8 cellular contexts compared by ENCODE assay signal in the genomic region with DNA sequence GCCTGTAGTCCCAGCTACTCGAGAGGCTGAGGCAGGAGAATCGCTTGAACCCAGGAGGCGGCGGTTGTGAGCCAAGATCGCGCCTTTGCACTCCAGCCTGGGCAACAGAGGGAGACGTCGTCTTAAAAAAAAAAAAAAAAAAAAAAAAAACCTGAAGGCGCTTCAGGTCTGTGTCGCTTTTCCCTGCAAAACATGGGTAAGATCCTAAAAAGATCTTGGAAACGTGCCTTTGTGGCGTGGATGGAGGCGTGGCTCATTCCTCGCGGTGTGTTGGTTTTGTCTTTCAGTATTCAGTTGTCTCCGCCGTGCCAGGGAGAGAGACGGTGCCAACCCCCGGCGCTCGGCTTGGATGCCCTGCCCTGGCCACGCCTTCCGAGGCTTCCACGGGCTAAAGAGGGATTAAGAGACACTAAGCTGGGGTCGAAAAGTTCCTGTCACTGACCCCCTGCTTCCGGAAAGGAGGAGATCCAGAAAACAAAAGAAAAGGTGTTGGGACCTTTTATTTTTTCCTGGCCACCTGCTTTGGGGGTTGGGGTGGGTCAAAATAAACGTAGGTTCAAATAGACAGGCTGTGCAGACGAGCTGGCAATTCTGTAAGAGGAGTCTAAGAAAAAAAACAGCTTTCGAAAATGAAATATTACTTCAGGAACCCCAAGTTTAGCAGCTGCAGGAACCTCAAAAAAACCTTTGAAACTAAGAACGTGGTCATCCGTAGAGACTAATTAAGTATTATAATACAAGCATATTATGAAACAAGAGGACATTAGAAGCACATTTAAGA. TPM values are rescaled to one million over a fixed set of nuclear protein-coding genes. Genes with fewer than 3 reads are reported as not detected.
DNase-seq lines count a peak whose midpoint lies in the region; ATAC-seq and TF ChIP-seq lines count a peak whose summit lies in the region.

No MANE protein-coding gene starts in this region.

- H3K36me3 Mint-ChIP-seq in GM23338 (ENCODE audit: low read depth) (no peaks in the 10 kb centered on the region; the same call in 2 of the 3 replicates), neural crest cell (ENCODE audit: low read depth) (no peaks in the 10 kb centered on the region)

- H3K9me3 Mint-ChIP-seq in GM23338 (no peaks in the 10 kb centered on the region; the same call in 2 of the 3 replicates), neural crest cell (no peaks in the 10 kb centered on the region)

- no peak overlapping the region for H3K9ac ChIP-seq in fibroblast of lung (ENCODE audit: insufficient read depth, low read length)

- H3K9me3 ChIP-seq in fibroblast of lung (ENCODE audit: control insufficient read depth, insufficient read depth, low read depth, low read length): no peaks in the 10 kb centered on the region

- peaks cover 19% of the 10 kb centered on the region for H3K27me3 ChIP-seq in GM23338 (ENCODE audit: insufficient read depth)
- H3K27me3 ChIP-seq in fibroblast of lung (ENCODE audit: control insufficient read depth, insufficient read depth, low read length): no peaks in the 10 kb centered on the region

- H3K4me3 ChIP-seq in GM23338 (peak overlapping the region; percentile 57), fibroblast of lung (replicated peaks in 1 of 4; ENCODE audit: control extremely low read depth in 1 of 4, insufficient read depth in 1 of 4, low read depth in 3 of 4, low read length in 4 of 4) (peak overlapping the region; percentile 58 to 93 (median 74))

- peaks cover 16% of the 10 kb centered on the region for H3K27me3 Mint-ChIP-seq in GM23338 (ENCODE audit: insufficient read depth, low read depth, poor library complexity)
- peaks cover 68% of the 10 kb centered on the region for H3K27me3 Mint-ChIP-seq in neural crest cell (ENCODE audit: low read depth)

- H3K27ac ChIP-seq in GM23338 (ENCODE audit: low read depth) (peak overlapping the region; percentile 40; the same call in 1 of the 2 replicates), fibroblast of lung (ENCODE audit: insufficient read depth, low read length) (no peak overlapping the region)

- H3K27ac Mint-ChIP-seq in GM23338: no peak overlapping the region
- no peak overlapping the region for H3K27ac Mint-ChIP-seq in neural crest cell (ENCODE audit: unreplicated experiment)

- peak overlapping the region; percentile 35 for H2AFZ ChIP-seq in GM23338
- H2AFZ ChIP-seq in fibroblast of lung (ENCODE audit: low read length): peak overlapping the region; percentile 78

- DNase-seq in COR-L47 (lab: John Stamatoyannopoulos, UW): peak; percentile 54
- DNase-seq in GM23338 (ENCODE audit: low spot score): peak; percentile 53
- peak; percentile 71 for DNase-seq in NCI-H510A (lab: John Stamatoyannopoulos, UW)
- peak; percentile 72 for DNase-seq in activated CD8-positive, alpha-beta memory T cell treated with anti-CD3 and anti-CD28 coated beads, Interleukin-2, amount 50 U/mL, for 48 hours
- no peak for DNase-seq in fibroblast of lung (ENCODE audit: low read depth in 2 of 2)
- no peak for DNase-seq in neural crest cell (ENCODE audit: low read depth, low spot score)
- no peak for DNase-seq in NOMO-1 (lab: John Stamatoyannopoulos, UW; ENCODE audit: unreplicated experiment in 2 of 2)

- no peaks in the 10 kb centered on the region for H3F3A ChIP-seq in GM23338 (replicated peaks; ENCODE audit: low read depth)

- peak; percentile 11 for ATAC-seq in GM23338
- no peak for ATAC-seq in GM18858 (IDR thresholded peaks at IDR 0.05; ENCODE audit: unreplicated experiment)

- TF ChIP-seq CTCF in GM23338 (conservative IDR thresholded peaks at IDR 0.05; ENCODE audit: low read depth in 2 of 2): no peak
- no peak for TF ChIP-seq CTCF in fibroblast of lung (conservative IDR thresholded peaks at IDR 0.05 in 1 of 2, IDR thresholded peaks at IDR 0.05 in 1 of 2; ENCODE audit: low read depth in 1 of 2, low read length in 2 of 2)
- TF ChIP-seq CTCF in neural crest cell (conservative IDR thresholded peaks at IDR 0.05): no peak

- H3K4me2 ChIP-seq in GM23338: peak overlapping the region; percentile 100
- peak overlapping the region; percentile 100 for H3K4me2 ChIP-seq in fibroblast of lung (ENCODE audit: extremely low read depth, insufficient read depth, low read length)

- H3K4me1 Mint-ChIP-seq in GM23338 (peaks cover 14% of the 10 kb centered on the region; the same call in 2 of the 3 replicates), neural crest cell (peaks cover 27% of the 10 kb centered on the region)

- H3K4me1 ChIP-seq in GM23338 (ENCODE audit: insufficient read depth): peaks cover 18% of the 10 kb centered on the region
- H3K4me1 ChIP-seq in fibroblast of lung (ENCODE audit: control insufficient read depth, extremely low read depth, insufficient read depth, low read length): peaks cover 3% of the 10 kb centered on the region

- H3K4me3 Mint-ChIP-seq in GM23338 (peak overlapping the region; percentile 87), neural crest cell (peak overlapping the region; percentile 95)

- H3K9me2 ChIP-seq in GM23338 (ENCODE audit: insufficient read depth): no peaks in the 10 kb centered on the region

- H4K20me1 ChIP-seq in GM23338 (replicated peaks; ENCODE audit: insufficient read depth) (no peaks in the 10 kb centered on the region; the same call in 1 of the 2 replicates), fibroblast of lung (ENCODE audit: control insufficient read depth, extremely low read depth, insufficient read depth, low read length) (no peaks in the 10 kb centered on the region)

- no peaks in the 10 kb centered on the region for H3K36me3 ChIP-seq in GM23338 (ENCODE audit: insufficient read depth)
- H3K36me3 ChIP-seq in fibroblast of lung (ENCODE audit: control insufficient read depth, insufficient read depth, low read length): no peaks in the 10 kb centered on the region

- peaks cover 27% of the 10 kb centered on the region for H3K79me2 ChIP-seq in GM23338 (replicated peaks; ENCODE audit: insufficient read depth)
- H3K79me2 ChIP-seq in fibroblast of lung (ENCODE audit: control insufficient read depth, insufficient read depth, low read length): no peaks in the 10 kb centered on the region

TF ChIP-seq in GM23338, 12 proteins besides CTCF, POLR2A, EP300 and RAD21 (continues in another document):
- TF ChIP-seq CREB1 (CRISPR knock-in tag; IDR thresholded peaks at IDR 0.05; ENCODE audit: low read depth) (no peak), ZNF114 (CRISPR knock-in tag; IDR thresholded peaks at IDR 0.05) (no peak), EZH2 (IDR thresholded peaks at IDR 0.05; ENCODE audit: low read depth, unreplicated experiment) (no peak)

RNA-seq across cellular contexts. Expression of a gene that starts 1.1 kb away (rescaled TPM):
- 28.9 and 32.5 TPM in 2 replicates for total RNA-seq in GM23338 (2014; rRNA removed; shearing (Covaris generic))
- polyA plus RNA-seq in GM23338 (2016; fragmentation: Nextera tagmentation; extraction: Ambion mirVana) (21.3 and 25.2 TPM in 2 replicates), fibroblast of lung (2.8 and 9.0 TPM in 2 replicates)
- total RNA-seq in fibroblast of lung (7.4 and 9.8 TPM in 2 replicates), neural crest cell (18.2 and 18.5 TPM in 2 replicates)
- polyA plus RNA-seq in fibroblast of lung (2012): 2.2 and 7.2 TPM in 2 replicates
- 2.0 and 10.0 TPM in 2 replicates for polyA minus RNA-seq in fibroblast of lung (ENCODE audit: low replicate concordance)

Comparison
In these comparisons a context has a peak if more than half of its experiments do, and no peak if none do; other contexts are left out.
1. DNase-seq: peak in COR-L47 (single experiment), GM23338 (single experiment), NCI-H510A (single experiment) and activated CD8-positive, alpha-beta memory T cell treated with anti-CD3 and anti-CD28 coated beads, Interleukin-2, amount 50 U/mL, for 48 hours (single experiment); none in fibroblast of lung (0 of 2), neural crest cell (single experiment) and NOMO-1 (0 of 2).